In genomic region chr16:74997042-74997491, GRCh38 we compare ENCODE assay signal across 1 cellular context.
TF ChIP-seq lines count a peak whose summit lies in the region.

No MANE protein-coding gene starts in this region.

TF ChIP-seq in HepG2, 621 proteins besides CTCF, POLR2A, EP300 and RAD21 (continued from another document and continues in another):
- TF ChIP-seq, protein P1, sequence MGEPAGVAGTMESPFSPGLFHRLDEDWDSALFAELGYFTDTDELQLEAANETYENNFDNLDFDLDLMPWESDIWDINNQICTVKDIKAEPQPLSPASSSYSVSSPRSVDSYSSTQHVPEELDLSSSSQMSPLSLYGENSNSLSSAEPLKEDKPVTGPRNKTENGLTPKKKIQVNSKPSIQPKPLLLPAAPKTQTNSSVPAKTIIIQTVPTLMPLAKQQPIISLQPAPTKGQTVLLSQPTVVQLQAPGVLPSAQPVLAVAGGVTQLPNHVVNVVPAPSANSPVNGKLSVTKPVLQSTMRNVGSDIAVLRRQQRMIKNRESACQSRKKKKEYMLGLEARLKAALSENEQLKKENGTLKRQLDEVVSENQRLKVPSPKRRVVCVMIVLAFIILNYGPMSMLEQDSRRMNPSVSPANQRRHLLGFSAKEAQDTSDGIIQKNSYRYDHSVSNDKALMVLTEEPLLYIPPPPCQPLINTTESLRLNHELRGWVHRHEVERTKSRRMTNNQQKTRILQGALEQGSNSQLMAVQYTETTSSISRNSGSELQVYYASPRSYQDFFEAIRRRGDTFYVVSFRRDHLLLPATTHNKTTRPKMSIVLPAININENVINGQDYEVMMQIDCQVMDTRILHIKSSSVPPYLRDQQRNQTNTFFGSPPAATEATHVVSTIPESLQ (CRISPR knock-in tag; conservative IDR thresholded peaks at IDR 0.05) = no peak
- TF ChIP-seq ZNF260 (CRISPR knock-in tag; IDR thresholded peaks at IDR 0.05; ENCODE audit: borderline replicate concordance, low read depth) (no peak), HNF4G (IDR thresholded peaks at IDR 0.05; ENCODE audit: borderline replicate concordance, low read depth, low read length) (no peak), HNF4G (CRISPR knock-in tag; IDR thresholded peaks at IDR 0.05; ENCODE audit: borderline replicate concordance, low read depth) (no peak), ZNF788 (CRISPR knock-in tag; IDR thresholded peaks at IDR 0.05; ENCODE audit: borderline replicate concordance) (no peak), ESRRA (CRISPR knock-in tag; IDR thresholded peaks at IDR 0.05; ENCODE audit: low read depth) (no peak), ZNF232 (CRISPR knock-in tag; IDR thresholded peaks at IDR 0.05; ENCODE audit: borderline replicate concordance) (no peak; the same call in 1 of the 2 replicates), NPAS2 (CRISPR knock-in tag; IDR thresholded peaks at IDR 0.05; ENCODE audit: borderline replicate concordance) (no peak), ZNF660 (CRISPR knock-in tag; IDR thresholded peaks at IDR 0.05; ENCODE audit: borderline replicate concordance, low read depth) (no peak), ZNF430 (CRISPR knock-in tag; IDR thresholded peaks at IDR 0.05) (no peak; the same call in 1 of the 2 replicates), ZKSCAN8 (CRISPR knock-in tag; IDR thresholded peaks at IDR 0.05; ENCODE audit: borderline replicate concordance) (no peak), FOXP4 (CRISPR knock-in tag; IDR thresholded peaks at IDR 0.05) (peak; percentile 79), RELA (CRISPR knock-in tag; IDR thresholded peaks at IDR 0.05) (no peak), GATA4 (IDR thresholded peaks at IDR 0.05; ENCODE audit: borderline replicate concordance, low read depth) (no peak), AKAP8 (CRISPR knock-in tag; IDR thresholded peaks at IDR 0.05) (no peak), ZNF557 (CRISPR knock-in tag; IDR thresholded peaks at IDR 0.05) (no peak), ZNF720 (CRISPR knock-in tag; IDR thresholded peaks at IDR 0.05) (no peak), ZC3H4 (CRISPR knock-in tag; IDR thresholded peaks at IDR 0.05; ENCODE audit: borderline replicate concordance) (no peak), CSRNP2 (CRISPR knock-in tag; conservative IDR thresholded peaks at IDR 0.05; ENCODE audit: low read depth) (no peak), ZNF558 (CRISPR knock-in tag; IDR thresholded peaks at IDR 0.05; ENCODE audit: borderline replicate concordance) (no peak), DNMT3B (CRISPR knock-in tag; conservative IDR thresholded peaks at IDR 0.05) (no peak), ZSCAN25 (CRISPR knock-in tag; IDR thresholded peaks at IDR 0.05) (no peak), ZNF451 (CRISPR knock-in tag; IDR thresholded peaks at IDR 0.05) (no peak), GLI4 (CRISPR knock-in tag; IDR thresholded peaks at IDR 0.05; ENCODE audit: borderline replicate concordance) (no peak), KLF11 (CRISPR knock-in tag; IDR thresholded peaks at IDR 0.05) (no peak), BRCA1 (CRISPR knock-in tag; IDR thresholded peaks at IDR 0.05) (no peak), ZNF574 (CRISPR knock-in tag; IDR thresholded peaks at IDR 0.05) (no peak), SMAD3 (CRISPR knock-in tag; IDR thresholded peaks at IDR 0.05) (peak; percentile 81; the same call in 1 of the 2 replicates), NFYC (CRISPR knock-in tag; IDR thresholded peaks at IDR 0.05) (no peak), ZNF878 (CRISPR knock-in tag; IDR thresholded peaks at IDR 0.05) (no peak; the same call in 1 of the 2 replicates), JUND (CRISPR knock-in tag; IDR thresholded peaks at IDR 0.05) (no peak), JDP2 (CRISPR knock-in tag; IDR thresholded peaks at IDR 0.05; ENCODE audit: borderline replicate concordance) (no peak), NKX3-1 (CRISPR knock-in tag; IDR thresholded peaks at IDR 0.05) (peak; percentile 30; the same call in 1 of the 2 replicates), ZNF367 (CRISPR knock-in tag; IDR thresholded peaks at IDR 0.05; ENCODE audit: borderline replicate concordance) (no peak), ASH2L (IDR thresholded peaks at IDR 0.05; ENCODE audit: insufficient read length, low read depth, low read length) (no peak), TRIM24 (CRISPR knock-in tag; IDR thresholded peaks at IDR 0.05) (no peak), PHF21A (CRISPR knock-in tag; IDR thresholded peaks at IDR 0.05) (0 out of 2 replicates have a peak, but pooled peaks have one; percentile 32), NR2F2 (IDR thresholded peaks at IDR 0.05; ENCODE audit: borderline replicate concordance, low read depth) (no peak), RFX3 (CRISPR knock-in tag; IDR thresholded peaks at IDR 0.05) (no peak), TOE1 (CRISPR knock-in tag; IDR thresholded peaks at IDR 0.05) (no peak), ZNF446 (CRISPR knock-in tag; IDR thresholded peaks at IDR 0.05) (no peak), NR1H2 (CRISPR knock-in tag; IDR thresholded peaks at IDR 0.05; ENCODE audit: borderline replicate concordance, low read depth) (no peak), KAT7 (CRISPR knock-in tag; IDR thresholded peaks at IDR 0.05; ENCODE audit: borderline replicate concordance) (no peak), KDM6A (CRISPR knock-in tag; IDR thresholded peaks at IDR 0.05; ENCODE audit: low read depth) (no peak), ZSCAN31 (CRISPR knock-in tag; IDR thresholded peaks at IDR 0.05; ENCODE audit: low read depth) (no peak), ZNF775 (CRISPR knock-in tag; IDR thresholded peaks at IDR 0.05; ENCODE audit: borderline replicate concordance) (no peak), GRHL1 (CRISPR knock-in tag; conservative IDR thresholded peaks at IDR 0.05) (no peak), ZFP41 (CRISPR knock-in tag; IDR thresholded peaks at IDR 0.05; ENCODE audit: borderline replicate concordance) (no peak), XBP1 (CRISPR knock-in tag; IDR thresholded peaks at IDR 0.05) (no peak)
- TF ChIP-seq, protein P2, sequence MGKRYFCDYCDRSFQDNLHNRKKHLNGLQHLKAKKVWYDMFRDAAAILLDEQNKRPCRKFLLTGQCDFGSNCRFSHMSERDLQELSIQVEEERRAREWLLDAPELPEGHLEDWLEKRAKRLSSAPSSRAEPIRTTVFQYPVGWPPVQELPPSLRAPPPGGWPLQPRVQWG (CRISPR knock-in tag; IDR thresholded peaks at IDR 0.05; ENCODE audit: borderline replicate concordance, low read depth) = no peak
- TF ChIP-seq, protein P3, sequence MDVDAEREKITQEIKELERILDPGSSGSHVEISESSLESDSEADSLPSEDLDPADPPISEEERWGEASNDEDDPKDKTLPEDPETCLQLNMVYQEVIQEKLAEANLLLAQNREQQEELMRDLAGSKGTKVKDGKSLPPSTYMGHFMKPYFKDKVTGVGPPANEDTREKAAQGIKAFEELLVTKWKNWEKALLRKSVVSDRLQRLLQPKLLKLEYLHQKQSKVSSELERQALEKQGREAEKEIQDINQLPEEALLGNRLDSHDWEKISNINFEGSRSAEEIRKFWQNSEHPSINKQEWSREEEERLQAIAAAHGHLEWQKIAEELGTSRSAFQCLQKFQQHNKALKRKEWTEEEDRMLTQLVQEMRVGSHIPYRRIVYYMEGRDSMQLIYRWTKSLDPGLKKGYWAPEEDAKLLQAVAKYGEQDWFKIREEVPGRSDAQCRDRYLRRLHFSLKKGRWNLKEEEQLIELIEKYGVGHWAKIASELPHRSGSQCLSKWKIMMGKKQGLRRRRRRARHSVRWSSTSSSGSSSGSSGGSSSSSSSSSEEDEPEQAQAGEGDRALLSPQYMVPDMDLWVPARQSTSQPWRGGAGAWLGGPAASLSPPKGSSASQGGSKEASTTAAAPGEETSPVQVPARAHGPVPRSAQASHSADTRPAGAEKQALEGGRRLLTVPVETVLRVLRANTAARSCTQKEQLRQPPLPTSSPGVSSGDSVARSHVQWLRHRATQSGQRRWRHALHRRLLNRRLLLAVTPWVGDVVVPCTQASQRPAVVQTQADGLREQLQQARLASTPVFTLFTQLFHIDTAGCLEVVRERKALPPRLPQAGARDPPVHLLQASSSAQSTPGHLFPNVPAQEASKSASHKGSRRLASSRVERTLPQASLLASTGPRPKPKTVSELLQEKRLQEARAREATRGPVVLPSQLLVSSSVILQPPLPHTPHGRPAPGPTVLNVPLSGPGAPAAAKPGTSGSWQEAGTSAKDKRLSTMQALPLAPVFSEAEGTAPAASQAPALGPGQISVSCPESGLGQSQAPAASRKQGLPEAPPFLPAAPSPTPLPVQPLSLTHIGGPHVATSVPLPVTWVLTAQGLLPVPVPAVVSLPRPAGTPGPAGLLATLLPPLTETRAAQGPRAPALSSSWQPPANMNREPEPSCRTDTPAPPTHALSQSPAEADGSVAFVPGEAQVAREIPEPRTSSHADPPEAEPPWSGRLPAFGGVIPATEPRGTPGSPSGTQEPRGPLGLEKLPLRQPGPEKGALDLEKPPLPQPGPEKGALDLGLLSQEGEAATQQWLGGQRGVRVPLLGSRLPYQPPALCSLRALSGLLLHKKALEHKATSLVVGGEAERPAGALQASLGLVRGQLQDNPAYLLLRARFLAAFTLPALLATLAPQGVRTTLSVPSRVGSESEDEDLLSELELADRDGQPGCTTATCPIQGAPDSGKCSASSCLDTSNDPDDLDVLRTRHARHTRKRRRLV (CRISPR knock-in tag; IDR thresholded peaks at IDR 0.05) = no peak
- TF ChIP-seq, protein P4, sequence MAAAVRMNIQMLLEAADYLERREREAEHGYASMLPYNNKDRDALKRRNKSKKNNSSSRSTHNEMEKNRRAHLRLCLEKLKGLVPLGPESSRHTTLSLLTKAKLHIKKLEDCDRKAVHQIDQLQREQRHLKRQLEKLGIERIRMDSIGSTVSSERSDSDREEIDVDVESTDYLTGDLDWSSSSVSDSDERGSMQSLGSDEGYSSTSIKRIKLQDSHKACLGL (CRISPR knock-in tag; IDR thresholded peaks at IDR 0.05) = no peak
- TF ChIP-seq, protein P5, sequence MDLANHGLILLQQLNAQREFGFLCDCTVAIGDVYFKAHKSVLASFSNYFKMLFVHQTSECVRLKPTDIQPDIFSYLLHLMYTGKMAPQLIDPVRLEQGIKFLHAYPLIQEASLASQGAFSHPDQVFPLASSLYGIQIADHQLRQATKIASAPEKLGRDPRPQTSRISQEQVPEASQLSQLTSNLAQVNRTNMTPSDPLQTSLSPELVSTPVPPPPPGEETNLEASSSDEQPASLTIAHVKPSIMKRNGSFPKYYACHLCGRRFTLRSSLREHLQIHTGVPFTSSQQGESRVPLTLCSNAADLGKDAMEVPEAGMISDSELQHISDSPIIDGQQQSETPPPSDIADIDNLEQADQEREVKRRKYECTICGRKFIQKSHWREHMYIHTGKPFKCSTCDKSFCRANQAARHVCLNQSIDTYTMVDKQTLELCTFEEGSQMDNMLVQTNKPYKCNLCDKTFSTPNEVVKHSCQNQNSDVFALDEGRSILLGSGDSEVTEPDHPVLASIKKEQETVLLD (CRISPR knock-in tag; IDR thresholded peaks at IDR 0.05; ENCODE audit: low read depth) = no peak
- TF ChIP-seq, protein P6, sequence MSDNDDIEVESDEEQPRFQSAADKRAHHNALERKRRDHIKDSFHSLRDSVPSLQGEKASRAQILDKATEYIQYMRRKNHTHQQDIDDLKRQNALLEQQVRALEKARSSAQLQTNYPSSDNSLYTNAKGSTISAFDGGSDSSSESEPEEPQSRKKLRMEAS (IDR thresholded peaks at IDR 0.05) = no peak
